ENCODE assay signal across 10 cellular contexts in the genomic region with DNA sequence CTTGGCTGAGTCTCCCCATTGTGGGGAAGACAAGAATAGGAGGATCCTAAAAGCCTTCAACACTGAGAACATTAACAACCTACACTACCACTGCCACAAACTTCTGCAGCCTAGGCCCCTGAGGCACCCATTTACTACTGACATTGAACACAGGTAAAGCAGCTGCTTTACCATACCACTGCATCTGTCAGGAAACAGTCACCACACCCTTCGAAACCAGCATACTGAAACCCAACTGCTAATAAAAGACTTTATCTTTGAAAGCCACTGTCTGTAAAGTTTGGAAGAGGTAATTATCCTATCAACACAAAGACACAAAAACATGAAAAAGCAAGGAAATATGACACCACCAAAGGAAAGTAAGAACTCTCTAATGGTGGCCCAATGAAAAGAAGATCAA. TPM values are rescaled to one million over a fixed set of nuclear protein-coding genes. Genes with fewer than 3 reads are reported as not detected.
DNase-seq lines count a peak whose midpoint lies in the region; ATAC-seq and TF ChIP-seq lines count a peak whose summit lies in the region.
"Had no signal": no experiment of that assay in that cellular context is flagged by ENCODE, and none has a peak within 500 bp of the region (broad histone marks: within the 10 kb centered on the region; RNA-seq: fewer than 3 reads in every experiment).

No MANE protein-coding gene starts in this region.

- no peak overlapping the region for H3K27ac ChIP-seq in foreskin keratinocyte
- H3K27ac ChIP-seq: right atrium auricular region had no signal

- H3K27me3 ChIP-seq in foreskin keratinocyte = no peaks in the 10 kb centered on the region
- H3K27me3 ChIP-seq: right atrium auricular region had no signal

- no peak for DNase-seq in effector memory CD8-positive, alpha-beta T cell
- DNase-seq in NCI-H1417 (lab: John Stamatoyannopoulos, UW) = no peak
- DNase-seq in stimulated activated CD4-positive, alpha-beta T cell treated with anti-CD3 and anti-CD28 coated beads, Interleukin-12 subunit alpha, Interleukin-12 subunit beta, amount 100 ng/mL, for 4 hours = no peak
- no peak for DNase-seq in foreskin keratinocyte
- DNase-seq: kidney glomerular epithelial cell, SW 1271 had no signal

- ATAC-seq in GM18867 (IDR thresholded peaks at IDR 0.05; ENCODE audit: unreplicated experiment) (peak; percentile 77), GM21390 (IDR thresholded peaks at IDR 0.05; ENCODE audit: unreplicated experiment) (peak; percentile 85), HG03280 (IDR thresholded peaks at IDR 0.05; ENCODE audit: unreplicated experiment) (peak; percentile 74), foreskin keratinocyte (no peak)
- ATAC-seq in effector memory CD8-positive, alpha-beta T cell (replicated peaks) = no peak

- H3K27ac Mint-ChIP-seq in effector memory CD8-positive, alpha-beta T cell = peak overlapping the region; percentile 22 to 65

- no peaks in the 10 kb centered on the region for H3K4me1 ChIP-seq in foreskin keratinocyte

- peaks cover 30 to 39% of the 10 kb centered on the region in 2 donors for H3K4me1 Mint-ChIP-seq in effector memory CD8-positive, alpha-beta T cell (ENCODE audit: low read depth in 2 of 2)

- no peak for TF ChIP-seq CTCF in foreskin keratinocyte (conservative IDR thresholded peaks at IDR 0.05)

- no peaks in the 10 kb centered on the region for H3K27me3 Mint-ChIP-seq in effector memory CD8-positive, alpha-beta T cell

- peak overlapping the region in 1 of 2 donors; percentile 27 for H3K4me3 Mint-ChIP-seq in effector memory CD8-positive, alpha-beta T cell

- peaks cover 11% of the 10 kb centered on the region for H3K36me3 Mint-ChIP-seq in effector memory CD8-positive, alpha-beta T cell (ENCODE audit: insufficient read depth)

- peaks cover 0 to 2% of the 10 kb centered on the region in 2 donors for H3K9me3 Mint-ChIP-seq in effector memory CD8-positive, alpha-beta T cell

RNA-seq across cellular contexts. Expression of a gene that starts 7.4 kb away (rescaled TPM):
- total RNA-seq in foreskin keratinocyte = 17.8 and 18.6 TPM in 2 replicates
- 8.3 and 8.4 TPM in 2 replicates for polyA plus RNA-seq in foreskin keratinocyte

Comparison
In these comparisons a context has a peak if more than half of its experiments do, and no peak if none do; other contexts are left out.
1. ATAC-seq: peak in GM18867 (single experiment), GM21390 (single experiment) and HG03280 (single experiment); none in effector memory CD8-positive, alpha-beta T cell (single experiment) and foreskin keratinocyte (single experiment).